In genomic region chr5:179678238-179679013, GRCh38 we compare ENCODE assay signal across 8 cellular contexts. TPM values are rescaled to one million over a fixed set of nuclear protein-coding genes. Genes with fewer than 3 reads are reported as not detected.
DNase-seq lines count a peak whose midpoint lies in the region; ATAC-seq and TF ChIP-seq lines count a peak whose summit lies in the region.

No MANE protein-coding gene starts in this region.

- no peaks in the 10 kb centered on the region for H3K9me3 ChIP-seq in left ventricle myocardium inferior (replicated peaks)
- no peaks in the 10 kb centered on the region for H3K9me3 ChIP-seq in upper lobe of left lung

- H3K36me3 ChIP-seq in left ventricle myocardium inferior (no peaks in the 10 kb centered on the region), upper lobe of left lung (no peaks in the 10 kb centered on the region)

- intact Hi-C loops in left ventricle myocardium inferior (cut with micrococcal nuclease) (no loop called here), posterior vena cava (cut with DNase I) (no loop called here)

- peak overlapping the region; percentile 94 to 96 for H3K27ac Mint-ChIP-seq in T-cell

- H3K27me3 Mint-ChIP-seq in T-cell: no peaks in the 10 kb centered on the region

- no peak for TF ChIP-seq EP300 in upper lobe of left lung (IDR thresholded peaks at IDR 0.05)

- peak in 3 of 4 donors; percentile 64 to 94 (median 81) for TF ChIP-seq POLR2A in upper lobe of left lung (IDR thresholded peaks at IDR 0.05)

- H3K27me3 ChIP-seq in left ventricle myocardium inferior (ENCODE audit: low read depth) (no peaks in the 10 kb centered on the region), upper lobe of left lung (no peaks in the 10 kb centered on the region)

- 1 to 4% methylated on average over 27 to 58 of the region's 75 CpGs for WGBS in upper lobe of left lung, 2 donors

- H3K27ac ChIP-seq in left ventricle myocardium inferior (replicated peaks): peak overlapping the region; percentile 91
- peak overlapping the region; percentile 78 to 95 (median 84) for H3K27ac ChIP-seq in upper lobe of left lung

- DNase-seq in GM13977 (ENCODE audit: low spot score): peak; percentile 95
- DNase-seq in NCI-H146 (lab: John Stamatoyannopoulos, UW): peak; percentile 92
- DNase-seq in T-cell: peak; percentile 83 to 93 (median 89)
- DNase-seq in amniotic stem cell (lab: John Stamatoyannopoulos, UW): peak; percentile 81
- DNase-seq in left ventricle myocardium inferior: peak; percentile 97
- peak; percentile 99 for DNase-seq in posterior vena cava (ENCODE audit: low spot score)
- DNase-seq in upper lobe of left lung: peak; percentile 97 to 99

- H3K4me1 ChIP-seq in left ventricle myocardium inferior: peaks cover 27% of the 10 kb centered on the region
- H3K4me1 ChIP-seq in upper lobe of left lung: peaks cover 17 to 28% (median 20%) of the 10 kb centered on the region in 4 donors

- H3K9me3 Mint-ChIP-seq in T-cell: no peaks in the 10 kb centered on the region

- peak; percentile 22 for TF ChIP-seq CTCF in GM13977 (IDR thresholded peaks at IDR 0.05; ENCODE audit: extremely low read depth, insufficient read depth, missing control alignments)
- no peak for TF ChIP-seq CTCF in left ventricle myocardium inferior (IDR thresholded peaks at IDR 0.05; ENCODE audit: borderline replicate concordance)
- peak in 1 of 6 experiments; percentile 33 for TF ChIP-seq CTCF in upper lobe of left lung (IDR thresholded peaks at IDR 0.05)

- in situ Hi-C loops in GM13977 (cut with MboI; ENCODE audit: low pct_unique_long_range_greater_than_20kb, low sequenced_read_pairs, unreplicated experiment): no loop called here

- CTCF ChIA-PET in T-cell (lab: Charles Lee): interaction anchor here (0.5 to 2.0 kb wide), 6 partner anchors 10 to 134 kb away, joined by 3 to 5 read pairs (median 4); partner anchors contain the start of gene MAML1 (in 1 of the 2)

- H3K4me3 ChIP-seq in left ventricle myocardium inferior (peak overlapping the region; percentile 89), upper lobe of left lung (peak overlapping the region; percentile 37 to 90 (median 64))

- POLR2A ChIA-PET in T-cell (lab: Charles Lee): interaction anchor here in 1 of 2 donors (0.6 to 1.0 kb wide), 2 partner anchors 63 to 65 kb away, joined by 3 read pairs; no protein-coding TSS in a partner anchor

- ATAC-seq in HG02852 (IDR thresholded peaks at IDR 0.05; ENCODE audit: unreplicated experiment) (peak; percentile 91), T-cell (replicated peaks in 1 of 4) (peak; percentile 87 to 90 (median 88)), upper lobe of left lung (ENCODE audit: low FRiP score in 2 of 2) (peak; percentile 97)

- H3K36me3 Mint-ChIP-seq in T-cell: peaks cover 3% of the 10 kb centered on the region

- H3K4me3 Mint-ChIP-seq in T-cell: peak overlapping the region; percentile 95 to 99 (median 98)

- peaks cover 30 to 34% (median 31%) of the 10 kb centered on the region in 3 donors for H3K4me1 Mint-ChIP-seq in T-cell

RNA-seq across cellular contexts. Expression of gene CBY3, which starts 2.4 kb away (rescaled TPM):
- total RNA-seq in T-cell (under 1 TPM in 3 of 5 donors, not detected in 2; 0.50 to 0.66 (median 0.57) TPM), left ventricle myocardium inferior (not detected), posterior vena cava (not detected), upper lobe of left lung (1 to 10 TPM in 3 of 6 donors, not detected in 3; 1.7 to 2.1 (median 1.8) TPM)

RNA-seq across cellular contexts. Expression of gene CANX, which starts 20.3 kb away (rescaled TPM):
- total RNA-seq in T-cell (100 to 1,000 TPM; 205 to 306 (median 262) TPM), left ventricle myocardium inferior (414 TPM), posterior vena cava (100 to 1,000 TPM; 525 to 591 TPM), upper lobe of left lung (100 to 1,000 TPM; 139 to 754 (median 342) TPM)

RNA-seq across cellular contexts. Expression of gene MAML1, which starts 54.2 kb away (rescaled TPM):
- 10 to 100 TPM; 31.3 to 56.4 (median 50.6) TPM for total RNA-seq in T-cell
- total RNA-seq in left ventricle myocardium inferior: 11.8 TPM
- 10 to 100 TPM; 22.0 to 22.5 TPM for total RNA-seq in posterior vena cava
- total RNA-seq in upper lobe of left lung: 10 to 100 TPM; 22.5 to 59.7 (median 26.7) TPM

RNA-seq across cellular contexts. Expression of gene HNRNPH1, which starts 55.0 kb away (rescaled TPM):
- total RNA-seq in T-cell (1,000 to 10,000 TPM; 1,278 to 2,165 (median 1,301) TPM), left ventricle myocardium inferior (207 TPM), posterior vena cava (100 to 1,000 TPM; 345 to 404 TPM), upper lobe of left lung (1,000 to 10,000 TPM in 1 of 6 donors, 100 to 1,000 TPM in 5; 366 to 1,930 (median 429) TPM)

Comparison
In these comparisons a context has a peak if more than half of its experiments do, and no peak if none do; other contexts are left out.
1. Peak in every context shown above with its lines: DNase-seq, ATAC-seq, H3K4me3 ChIP-seq and H3K27ac ChIP-seq.